ENCODE assay signal across 15 cellular contexts in genomic region chr15:22844421-22845288, GRCh38. TPM values are rescaled to one million over a fixed set of nuclear protein-coding genes. Genes with fewer than 3 reads are reported as not detected.
A peak's percentile ranks its signal among the peaks of the same experiment; 100 is the strongest.
DNase-seq lines count a peak whose midpoint lies in the region; ATAC-seq, FAIRE-seq and TF ChIP-seq lines count a peak whose summit lies in the region.
"Had no signal": no experiment of that assay in that cellular context is flagged by ENCODE, and none has a peak within 500 bp of the region (broad histone marks: within the 10 kb centered on the region; RNA-seq: fewer than 3 reads in every experiment).

No MANE protein-coding gene starts in this region.

- H3K9me3 Mint-ChIP-seq in activated CD4-positive, alpha-beta memory T cell treated with anti-CD3 and anti-CD28 coated beads, Interleukin-2, amount 10 ng/mL, durations not matched to agents 7 days and 5 days, result no peaks in the 10 kb centered on the region
- no peaks in the 10 kb centered on the region for H3K9me3 Mint-ChIP-seq in type B pancreatic cell

- no peak overlapping the region for H3K18ac ChIP-seq in mesendoderm (ENCODE audit: low read length)

- peak overlapping the region; percentile 62 for H3K27ac ChIP-seq in HepG2 (ENCODE audit: extremely low read length, insufficient read depth, low read length)
- no peak overlapping the region for H3K27ac ChIP-seq in right lobe of liver
- no peak overlapping the region for H3K27ac ChIP-seq in mesendoderm (ENCODE audit: low read depth, low read length)
- H3K27ac ChIP-seq: ascending aorta, spleen had no signal

- in situ Hi-C loops in HepG2 (cut with HindIII; ENCODE audit: extremely low pct_ligation_motif_present, low pct_unique_long_range_greater_than_20kb), result no loop called here

- peaks cover 34% of the 10 kb centered on the region for H3K4me1 Mint-ChIP-seq in activated CD4-positive, alpha-beta memory T cell treated with anti-CD3 and anti-CD28 coated beads, Interleukin-2, amount 10 ng/mL, durations not matched to agents 7 days and 5 days
- peaks cover 27% of the 10 kb centered on the region for H3K4me1 Mint-ChIP-seq in type B pancreatic cell (ENCODE audit: unreplicated experiment)

- TF ChIP-seq EP300 in HepG2 (IDR thresholded peaks at IDR 0.05; ENCODE audit: low read depth in 2 of 2, low read length in 2 of 2), result peak in 1 of 2 experiments; percentile 14; a peak in 1 of 4 replicates
- no peak for TF ChIP-seq EP300 in HepG2 (CRISPR knock-in tag; IDR thresholded peaks at IDR 0.05; ENCODE audit: borderline replicate concordance)

- no peak overlapping the region for H3K4me3 Mint-ChIP-seq in activated CD4-positive, alpha-beta memory T cell treated with anti-CD3 and anti-CD28 coated beads, Interleukin-2, amount 10 ng/mL, durations not matched to agents 7 days and 5 days
- H3K4me3 Mint-ChIP-seq in type B pancreatic cell, result no peak overlapping the region

- peak; percentile 61 for FAIRE-seq in HepG2 (lab: Jason Lieb, UNC)
- FAIRE-seq: kidney had no signal

- intact Hi-C loops in HepG2 (cut with micrococcal nuclease; ENCODE audit: unreplicated experiment) (loop anchor here (5.0 kb wide), 1 partner anchor 33 kb away; no protein-coding TSS in a partner anchor), right lobe of liver (cut with DNase I) (no loop called here)

- DNase-seq in HepG2 (ENCODE audit: low spot score), result peak; percentile 36
- no peak for DNase-seq in right lobe of liver
- no peak for DNase-seq in activated CD4-positive, alpha-beta memory T cell treated with anti-CD3 and anti-CD28 coated beads, Interleukin-2, amount 10 ng/mL, durations not matched to agents 7 days and 5 days
- no peak for DNase-seq in mesendoderm
- no peak for DNase-seq in type B pancreatic cell (ENCODE audit: extremely low spot score, unreplicated experiment)
- no peak for DNase-seq in hippocampal formation (lab: John Stamatoyannopoulos, UW)
- no peak for DNase-seq in NCI-H1436 (lab: John Stamatoyannopoulos, UW)
- DNase-seq: activated effector memory CD4-positive, alpha-beta T cell treated with Interleukin-2 at 50 U/mL for 16 hours; dermis blood vessel endothelial cell; kidney; NCI-H187 treated with DMSO at 0.1 percent for 48 hours; spleen; stimulated activated naive CD8-positive, alpha-beta T cell treated with anti-CD3 and anti-CD28 coated beads, Interleukin-15, Interleukin-2, amounts not matched to agents 100 U/mL and 50 U/mL, for 24 hours had no signal

- no peak; the same call in 1 of the 2 replicates for TF ChIP-seq CTCF in HepG2 (CRISPR knock-in tag; IDR thresholded peaks at IDR 0.05)
- TF ChIP-seq CTCF in right lobe of liver (IDR thresholded peaks at IDR 0.05), result no peak
- no peak for TF ChIP-seq CTCF in type B pancreatic cell (conservative IDR thresholded peaks at IDR 0.05)

- no peak overlapping the region for H4K8ac ChIP-seq in mesendoderm (ENCODE audit: low read depth, low read length)

- H3K4me3 ChIP-seq in HepG2 (replicated peaks in 1 of 3; ENCODE audit: insufficient read depth in 1 of 3, low read depth in 2 of 3, low read length in 3 of 3) (peak overlapping the region in 2 of 3 experiments; percentile 22 to 36; a peak in 4 of 6 replicates), right lobe of liver (no peak overlapping the region), mesendoderm (ENCODE audit: low read length) (no peak overlapping the region)
- H3K4me3 ChIP-seq: ascending aorta, spleen had no signal

- H2AFZ ChIP-seq in HepG2 (ENCODE audit: low read length), result no peak overlapping the region

- H2AK5ac ChIP-seq in mesendoderm (ENCODE audit: low read length), result no peak overlapping the region

- peaks cover 43% of the 10 kb centered on the region for H3K36me3 Mint-ChIP-seq in activated CD4-positive, alpha-beta memory T cell treated with anti-CD3 and anti-CD28 coated beads, Interleukin-2, amount 10 ng/mL, durations not matched to agents 7 days and 5 days (ENCODE audit: low read depth)
- H3K36me3 Mint-ChIP-seq in type B pancreatic cell, result peaks cover 24% of the 10 kb centered on the region

- no peak overlapping the region for H4K5ac ChIP-seq in mesendoderm (ENCODE audit: low read length)

- no peaks in the 10 kb centered on the region for H3K27me3 Mint-ChIP-seq in activated CD4-positive, alpha-beta memory T cell treated with anti-CD3 and anti-CD28 coated beads, Interleukin-2, amount 10 ng/mL, durations not matched to agents 7 days and 5 days
- H3K27me3 Mint-ChIP-seq in type B pancreatic cell, result no peaks in the 10 kb centered on the region

- WGBS in HepG2 (ENCODE audit: low lambda C conversion rate), result 7% methylated on average over 19 of the region's 19 CpGs
- WGBS in right lobe of liver (ENCODE audit: insufficient coverage, low coverage, low lambda C conversion rate, missing lambda C conversion rate), result 72% methylated on average over 18 of the region's 19 CpGs
- no CpG with 5 or more reads among the region's 19 CpGs for WGBS in mesendoderm (ENCODE audit: extremely low coverage, insufficient coverage, low lambda C conversion rate)

- no peak overlapping the region for H2BK15ac ChIP-seq in mesendoderm (replicated peaks; ENCODE audit: low read depth)

- POLR2A ChIA-PET in HepG2 (lab: Yijun Ruan, JAX), result no interaction called here
- POLR2A ChIA-PET in activated CD4-positive, alpha-beta memory T cell treated with anti-CD3 and anti-CD28 coated beads, Interleukin-2, amount 10 ng/mL, durations not matched to agents 7 days and 5 days (lab: Charles Lee), result no interaction called here

- H3K27ac Mint-ChIP-seq in activated CD4-positive, alpha-beta memory T cell treated with anti-CD3 and anti-CD28 coated beads, Interleukin-2, amount 10 ng/mL, durations not matched to agents 7 days and 5 days, result peak overlapping the region; percentile 37
- H3K27ac Mint-ChIP-seq in type B pancreatic cell, result peak overlapping the region; percentile 39

- peaks cover 12% of the 10 kb centered on the region for H3K79me1 ChIP-seq in mesendoderm (ENCODE audit: low read length)

- no peak for TF ChIP-seq RAD21 in HepG2 (CRISPR knock-in tag; IDR thresholded peaks at IDR 0.05)

- H3K9ac ChIP-seq in HepG2 (ENCODE audit: insufficient read depth, low read depth, low read length) (no peak overlapping the region; the same call in 1 of the 2 replicates), mesendoderm (ENCODE audit: low read length) (peak overlapping the region; percentile 32)

- peak overlapping the region; percentile 7 for H3K56ac ChIP-seq in mesendoderm (ENCODE audit: low read length)

- H3K4me2 ChIP-seq in HepG2 (ENCODE audit: low read depth, low read length), result peak overlapping the region; percentile 49
- no peak overlapping the region for H3K4me2 ChIP-seq in mesendoderm (ENCODE audit: low read length)

- H3K4me1 ChIP-seq in HepG2 (ENCODE audit: insufficient read depth, low read length), result peaks cover 55% of the 10 kb centered on the region
- H3K4me1 ChIP-seq in right lobe of liver, result peaks cover 0 to 14% (median 3%) of the 10 kb centered on the region in 4 donors
- peaks cover 5% of the 10 kb centered on the region for H3K4me1 ChIP-seq in mesendoderm (ENCODE audit: control insufficient read depth, low read depth, low read length)

- no peak overlapping the region for H2BK5ac ChIP-seq in mesendoderm (ENCODE audit: low read length)

- ATAC-seq in HepG2 (peak; percentile 86), right lobe of liver (no peak), HG03342 (IDR thresholded peaks at IDR 0.05; ENCODE audit: unreplicated experiment) (no peak)
- ATAC-seq: stimulated activated naive CD8-positive, alpha-beta T cell treated with anti-CD3 and anti-CD28 coated beads, Interleukin-15, Interleukin-2, amounts not matched to agents 100 U/mL and 50 U/mL, for 24 hours had no signal

- peaks cover 60% of the 10 kb centered on the region for H3K79me2 ChIP-seq in HepG2 (ENCODE audit: insufficient read depth, low read length)
- peaks cover 68% of the 10 kb centered on the region for H3K79me2 ChIP-seq in mesendoderm (ENCODE audit: control insufficient read depth, insufficient read depth, low read length)

- peaks cover 3 to 27% of the 10 kb centered on the region in 2 experiments; a peak in 4 of 5 replicates for H3K36me3 ChIP-seq in HepG2 (replicated peaks in 1 of 2; ENCODE audit: control insufficient read depth in 1 of 2, insufficient read depth in 2 of 2, low read length in 2 of 2)
- H3K36me3 ChIP-seq in right lobe of liver, result peaks cover 0 to 19% (median 0%) of the 10 kb centered on the region in 4 donors
- no peaks in the 10 kb centered on the region for H3K36me3 ChIP-seq in mesendoderm (ENCODE audit: control insufficient read depth, insufficient read depth, low read length)

- H2BK120ac ChIP-seq in mesendoderm (ENCODE audit: low read depth, low read length), result no peak overlapping the region

- no peak overlapping the region for H3K23ac ChIP-seq in mesendoderm (ENCODE audit: low read length)

- BruUV-seq in HepG2 (replicated peaks; lab: Mats Ljungman, UMichigan), result no TSS peak

- H4K20me1 ChIP-seq in HepG2 (ENCODE audit: insufficient read depth, low read length), result peaks cover 3% of the 10 kb centered on the region; the same call in 1 of the 2 replicates

- CTCF ChIA-PET in HepG2 (lab: Yijun Ruan, JAX; ENCODE audit: low intra/inter-chr PET ratio, low total read pairs), result no interaction called here
- CTCF ChIA-PET in activated CD4-positive, alpha-beta memory T cell treated with anti-CD3 and anti-CD28 coated beads, Interleukin-2, amount 10 ng/mL, durations not matched to agents 7 days and 5 days (lab: Charles Lee), result no interaction called here

- TF ChIP-seq POLR2A in HepG2 (IDR thresholded peaks at IDR 0.05; ENCODE audit: insufficient read depth in 1 of 2, low read depth in 2 of 2, low read length in 2 of 2), result no peak
- TF ChIP-seq POLR2A in right lobe of liver (IDR thresholded peaks at IDR 0.05), result no peak

- H3K9me3 ChIP-seq in HepG2 (ENCODE audit: low read length) (no peaks in the 10 kb centered on the region), right lobe of liver (no peaks in the 10 kb centered on the region)
- H3K9me3 ChIP-seq: ascending aorta, spleen had no signal

- H3K27me3 ChIP-seq in HepG2 (ENCODE audit: control insufficient read depth in 1 of 2, insufficient read depth in 2 of 2, low read length in 2 of 2) (no peaks in the 10 kb centered on the region), right lobe of liver (no peaks in the 10 kb centered on the region), mesendoderm (ENCODE audit: insufficient read depth, low read length, poor library complexity) (no peaks in the 10 kb centered on the region)
- H3K27me3 ChIP-seq: ascending aorta, spleen had no signal

- no peak overlapping the region for H3K4ac ChIP-seq in mesendoderm (ENCODE audit: low read depth, low read length)

RNA-seq across cellular contexts. Expression of gene NIPA2, which starts 6.2 kb away (rescaled TPM):
- 56.2 and 57.9 TPM in 2 replicates for total RNA-seq in HepG2 (2016; rRNA removed; fragmentation: Illumina TruSeq; extraction: Trizol)
- total RNA-seq in HepG2 (2016; cell fraction: cytosol; rRNA removed; fragmentation: Illumina TruSeq; extraction: Trizol; ENCODE audit: low read depth), result 16.9 and 19.3 TPM in 2 replicates
- 53.7 and 60.6 TPM in 2 replicates for total RNA-seq in HepG2 (2016; cell fraction: insoluble cytoplasmic fraction; rRNA removed; fragmentation: Illumina TruSeq; extraction: Trizol)
- 53.0 and 67.7 TPM in 2 replicates for total RNA-seq in HepG2 (2016; cell fraction: membrane; rRNA removed; fragmentation: Illumina TruSeq; extraction: Trizol)
- 35.8 and 40.9 TPM in 2 replicates for total RNA-seq in HepG2 (2016; cell fraction: nucleus; rRNA removed; fragmentation: Illumina TruSeq; extraction: Trizol)
- 25.9 and 29.0 TPM in 2 replicates for polyA plus RNA-seq in HepG2 (2011; rRNA removed)
- 19.4 and 31.7 TPM in 2 replicates for polyA plus RNA-seq in HepG2 (2011; cell fraction: cytosol; rRNA removed)
- polyA plus RNA-seq in HepG2 (2011; cell fraction: nucleus; rRNA removed), result 12.0 and 15.0 TPM in 2 replicates
- 31.0 and 35.1 TPM in 2 replicates for polyA plus RNA-seq in HepG2 (2012)
- polyA plus RNA-seq in HepG2 (2016; cell fraction: cytosol; fragmentation: Illumina TruSeq; extraction: Trizol; ENCODE audit: low read depth), result 17.3 and 25.8 TPM in 2 replicates
- 56.7 and 62.3 TPM in 2 replicates for polyA plus RNA-seq in HepG2 (2016; cell fraction: insoluble cytoplasmic fraction; fragmentation: Illumina TruSeq; extraction: Trizol; ENCODE audit: low read depth)
- polyA plus RNA-seq in HepG2 (2016; cell fraction: membrane; fragmentation: Illumina TruSeq; extraction: Trizol; ENCODE audit: low read depth), result 43.6 and 55.5 TPM in 2 replicates
- 53.5 and 56.8 TPM in 2 replicates for polyA plus RNA-seq in HepG2 (2016; cell fraction: nucleus; fragmentation: Illumina TruSeq; extraction: Trizol; ENCODE audit: insufficient read depth, low read depth)
- 32.3 and 59.0 TPM in 2 replicates for polyA minus RNA-seq in HepG2 (2011; rRNA and poly(A)+ RNA removed; ENCODE audit: low replicate concordance)
- 24.4 and 31.8 TPM in 2 replicates for polyA minus RNA-seq in HepG2 (2011; cell fraction: cytosol; rRNA and poly(A)+ RNA removed)
- 29.0 and 33.6 TPM in 2 replicates for polyA minus RNA-seq in HepG2 (2011; cell fraction: nucleus; rRNA and poly(A)+ RNA removed)
- 10 to 100 TPM; 15.1 to 27.9 (median 21.3) TPM for total RNA-seq in right lobe of liver
- 10 to 100 TPM; 47.1 to 49.9 TPM for total RNA-seq in activated CD4-positive, alpha-beta memory T cell treated with anti-CD3 and anti-CD28 coated beads, Interleukin-2, amount 10 ng/mL, durations not matched to agents 7 days and 5 days
- polyA plus RNA-seq in mesendoderm (2013, experiment 1 of 2), result 73.5 TPM
- polyA plus RNA-seq in mesendoderm (2013, experiment 2 of 2), result 72.3 TPM
- total RNA-seq in type B pancreatic cell (ENCODE audit: low replicate concordance), result 48.7 and 59.4 TPM in 2 replicates

RNA-seq across cellular contexts. Expression of gene NIPA1, which starts 58.2 kb away (rescaled TPM):
- total RNA-seq in HepG2 (2016; rRNA removed; fragmentation: Illumina TruSeq; extraction: Trizol) (13.2 and 14.8 TPM in 2 replicates), right lobe of liver (10 to 100 TPM in 1 of 6 experiments, 1 to 10 TPM in 5; 7.5 to 12.3 (median 8.7) TPM), type B pancreatic cell (ENCODE audit: low replicate concordance) (11.7 and 16.5 TPM in 2 replicates)
- total RNA-seq in HepG2 (2016; cell fraction: cytosol; rRNA removed; fragmentation: Illumina TruSeq; extraction: Trizol; ENCODE audit: low read depth), result 6.1 and 6.3 TPM in 2 replicates
- 12.8 and 13.6 TPM in 2 replicates for total RNA-seq in HepG2 (2016; cell fraction: insoluble cytoplasmic fraction; rRNA removed; fragmentation: Illumina TruSeq; extraction: Trizol)
- 12.4 and 12.9 TPM in 2 replicates for total RNA-seq in HepG2 (2016; cell fraction: membrane; rRNA removed; fragmentation: Illumina TruSeq; extraction: Trizol)
- 18.9 and 19.6 TPM in 2 replicates for total RNA-seq in HepG2 (2016; cell fraction: nucleus; rRNA removed; fragmentation: Illumina TruSeq; extraction: Trizol)
- 16.8 and 19.6 TPM in 2 replicates for polyA plus RNA-seq in HepG2 (2011; rRNA removed)
- polyA plus RNA-seq in HepG2 (2011; cell fraction: cytosol; rRNA removed), result 13.8 and 15.9 TPM in 2 replicates
- polyA plus RNA-seq in HepG2 (2011; cell fraction: nucleus; rRNA removed), result 22.9 and 26.6 TPM in 2 replicates
- polyA plus RNA-seq in HepG2 (2012), result 15.7 and 17.2 TPM in 2 replicates
- polyA plus RNA-seq in HepG2 (2016; cell fraction: cytosol; fragmentation: Illumina TruSeq; extraction: Trizol; ENCODE audit: low read depth), result 4.9 and 5.5 TPM in 2 replicates
- polyA plus RNA-seq in HepG2 (2016; cell fraction: insoluble cytoplasmic fraction; fragmentation: Illumina TruSeq; extraction: Trizol; ENCODE audit: low read depth), result 8.6 and 9.4 TPM in 2 replicates
- 7.3 and 7.7 TPM in 2 replicates for polyA plus RNA-seq in HepG2 (2016; cell fraction: membrane; fragmentation: Illumina TruSeq; extraction: Trizol; ENCODE audit: low read depth)
- polyA plus RNA-seq in HepG2 (2016; cell fraction: nucleus; fragmentation: Illumina TruSeq; extraction: Trizol; ENCODE audit: insufficient read depth, low read depth), result 20.9 and 22.7 TPM in 2 replicates
- 96.0 and 153 TPM in 2 replicates for polyA minus RNA-seq in HepG2 (2011; rRNA and poly(A)+ RNA removed; ENCODE audit: low replicate concordance)
- polyA minus RNA-seq in HepG2 (2011; cell fraction: cytosol; rRNA and poly(A)+ RNA removed), result 25.6 and 27.9 TPM in 2 replicates
- polyA minus RNA-seq in HepG2 (2011; cell fraction: nucleus; rRNA and poly(A)+ RNA removed), result 19.3 and 24.1 TPM in 2 replicates
- total RNA-seq in activated CD4-positive, alpha-beta memory T cell treated with anti-CD3 and anti-CD28 coated beads, Interleukin-2, amount 10 ng/mL, durations not matched to agents 7 days and 5 days, result 10 to 100 TPM; 24.0 to 26.2 TPM
- 10.9 TPM for polyA plus RNA-seq in mesendoderm (2013, experiment 1 of 2)
- 11.6 TPM for polyA plus RNA-seq in mesendoderm (2013, experiment 2 of 2)

Comparison
In these comparisons a context has a peak if more than half of its experiments do, and no peak if none do; other contexts are left out.
1. H3K4me3 ChIP-seq: peak in HepG2 (2 of 3); none in right lobe of liver (0 of 3) and mesendoderm (single experiment).